In the genomic region with DNA sequence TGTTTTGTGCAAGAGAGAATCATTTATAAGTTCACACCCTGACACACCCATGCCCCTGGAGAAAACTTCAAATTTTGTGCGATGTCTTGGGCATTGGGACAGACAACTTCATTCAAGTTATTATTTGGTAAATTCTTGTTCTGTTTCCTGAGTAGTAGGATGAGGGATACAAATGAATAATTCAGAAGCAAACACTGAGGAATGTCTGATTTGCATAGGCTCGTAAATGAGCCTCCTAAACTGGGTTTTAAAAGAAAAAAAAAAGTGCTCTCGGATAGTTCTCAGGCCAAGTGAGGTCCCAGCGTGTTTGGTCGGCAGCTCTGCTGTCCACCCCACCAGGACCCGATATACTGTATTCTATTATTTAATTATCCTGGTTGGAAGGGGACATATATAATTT, we compare ENCODE assay signal across 17 cellular contexts.
DNase-seq lines count a peak whose midpoint lies in the region; ATAC-seq and TF ChIP-seq lines count a peak whose summit lies in the region.
"Had no signal": no experiment of that assay in that cellular context is flagged by ENCODE, and none has a peak within 500 bp of the region (broad histone marks: within the 10 kb centered on the region; RNA-seq: fewer than 3 reads in every experiment).

No MANE protein-coding gene starts in this region.

- no peak for DNase-seq in Calu3
- peak; percentile 18 for DNase-seq in NCI-H526 treated with DMSO at 0.1 percent for 48 hours (lab: John Stamatoyannopoulos, UW)
- no peak for DNase-seq in epithelial cell of prostate (ENCODE audit: low read depth, low spot score)
- DNase-seq in upper lobe of left lung, result no peak
- DNase-seq in DMS153 (lab: John Stamatoyannopoulos, UW), result no peak
- no peak for DNase-seq in cerebellar cortex (ENCODE audit: low spot score)
- DNase-seq in ecto neural progenitor cell (ENCODE audit: low spot score), result no peak
- DNase-seq: AML-193; CD8-positive, alpha-beta memory T cell; GDM1; Karpas-422; NCI-H1417; NCI-H187 treated with DMSO at 0.1 percent for 48 hours; NCI-H748 treated with DMSO at 0.1 percent for 48 hours; NK-92 treated with Interleukin-12 subunit alpha and Interleukin-12 subunit beta, amount 100 ng/mL, for 24 hours; SJCRH30 had no signal

- H3K27me3 ChIP-seq in upper lobe of left lung, result no peaks in the 10 kb centered on the region
- H3K27me3 ChIP-seq: Peyer's patch, SJCRH30 had no signal

- H3K27me3 Mint-ChIP-seq in Calu3 (ENCODE audit: unreplicated experiment), result no peaks in the 10 kb centered on the region

- no peaks in the 10 kb centered on the region for H3K36me3 Mint-ChIP-seq in Calu3 (ENCODE audit: insufficient read depth, unreplicated experiment)
- H3K36me3 Mint-ChIP-seq: CD8-positive, alpha-beta memory T cell had no signal

- no peak for ATAC-seq in upper lobe of left lung (ENCODE audit: low FRiP score in 2 of 2)

- no peaks in the 10 kb centered on the region for H3K9me3 ChIP-seq in upper lobe of left lung
- H3K9me3 ChIP-seq: Peyer's patch, SJCRH30 had no signal

- no peak overlapping the region for H3K4me3 Mint-ChIP-seq in Calu3 (ENCODE audit: low read depth, unreplicated experiment)
- H3K4me3 Mint-ChIP-seq: CD8-positive, alpha-beta memory T cell had no signal

- 82 to 83% methylated on average over 6 of the region's 6 CpGs for WGBS in upper lobe of left lung, 2 donors

- no peak for TF ChIP-seq EP300 in upper lobe of left lung (IDR thresholded peaks at IDR 0.05)

- H3K36me3 ChIP-seq in upper lobe of left lung, result no peaks in the 10 kb centered on the region
- H3K36me3 ChIP-seq: Peyer's patch, SJCRH30 had no signal

- peak overlapping the region in 1 of 4 donors; percentile 1 for H3K4me3 ChIP-seq in upper lobe of left lung
- H3K4me3 ChIP-seq: Peyer's patch, SJCRH30 had no signal

- CTCF ChIA-PET in Calu3 (lab: Charles Lee), result interaction anchor here (0.8 to 2.7 kb wide), 3 partner anchors 14 to 135 kb away, joined by 3 to 22 read pairs (median 3); partner anchors contain the start of gene CPM

- H3K27ac ChIP-seq in epithelial cell of prostate, result peak overlapping the region; percentile 52
- H3K27ac ChIP-seq in upper lobe of left lung, result peak overlapping the region in 3 of 4 donors; percentile 2 to 49 (median 14)
- H3K27ac ChIP-seq: Peyer's patch, SJCRH30 had no signal

- no peak for TF ChIP-seq POLR2A in upper lobe of left lung (IDR thresholded peaks at IDR 0.05)

- H3K27ac Mint-ChIP-seq in Calu3 (ENCODE audit: unreplicated experiment), result no peak overlapping the region
- H3K27ac Mint-ChIP-seq: CD8-positive, alpha-beta memory T cell had no signal

- no peak for TF ChIP-seq CTCF in Calu3 (IDR thresholded peaks at IDR 0.05; ENCODE audit: unreplicated experiment)
- no peak for TF ChIP-seq CTCF in upper lobe of left lung (IDR thresholded peaks at IDR 0.05)

- H3K4me1 ChIP-seq in upper lobe of left lung, result peaks cover 0 to 44% (median 26%) of the 10 kb centered on the region in 4 donors
- H3K4me1 ChIP-seq: Peyer's patch, SJCRH30 had no signal

- peaks cover 57% of the 10 kb centered on the region for H3K4me1 Mint-ChIP-seq in Calu3 (ENCODE audit: low read depth, unreplicated experiment)
- H3K4me1 Mint-ChIP-seq: CD8-positive, alpha-beta memory T cell had no signal

- H3K9me3 Mint-ChIP-seq in Calu3 (ENCODE audit: low read depth, unreplicated experiment), result no peaks in the 10 kb centered on the region
- H3K9me3 Mint-ChIP-seq: CD8-positive, alpha-beta memory T cell had no signal

- TSS peak; percentile 61 for BruUV-seq in Calu3 (replicated peaks; lab: Mats Ljungman, UMichigan)

- intact Hi-C loops in Calu3 (cut with micrococcal nuclease; ENCODE audit: unreplicated experiment), result loop anchor here (2.0 to 5.0 kb wide), 4 partner anchors 15 to 203 kb away; no protein-coding TSS in a partner anchor
